8 cellular contexts compared by ENCODE assay signal in the genomic region with DNA sequence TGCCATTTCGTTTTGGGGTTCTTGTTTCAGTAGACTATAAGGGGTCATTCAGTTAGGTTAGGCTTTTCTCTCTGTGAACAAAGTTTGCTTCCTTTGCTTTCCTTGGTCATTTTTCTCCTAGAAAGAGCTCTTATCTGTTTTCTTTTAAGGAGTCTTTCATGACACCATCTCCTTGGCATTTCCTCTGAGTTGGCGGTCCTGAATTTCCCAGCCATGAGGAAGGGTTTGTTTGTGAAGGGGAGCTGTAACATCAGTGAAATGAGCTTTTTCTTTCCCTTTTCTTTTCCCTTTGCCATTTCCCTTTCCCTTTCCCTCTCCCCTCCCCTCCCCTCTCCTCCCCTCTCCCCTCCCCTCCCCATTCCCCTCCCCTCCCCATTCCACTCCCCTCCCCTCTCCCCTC.
DNase-seq lines count a peak whose midpoint lies in the region; ATAC-seq, FAIRE-seq and TF ChIP-seq lines count a peak whose summit lies in the region.
"Had no signal": no experiment of that assay in that cellular context is flagged by ENCODE, and none has a peak within 500 bp of the region (broad histone marks: within the 10 kb centered on the region; RNA-seq: fewer than 3 reads in every experiment).

No MANE protein-coding gene starts in this region.

- H3K4me1 ChIP-seq in right atrium auricular region, result peaks cover 0 to 65% of the 10 kb centered on the region in 2 donors

- no peaks in the 10 kb centered on the region for H3K36me3 ChIP-seq in right atrium auricular region

- H3K4me3 ChIP-seq in right atrium auricular region, result no peak overlapping the region

- no peak for ATAC-seq in GM21367 (IDR thresholded peaks at IDR 0.05; ENCODE audit: unreplicated experiment)

- no peak for FAIRE-seq in urothelium cell line (lab: Jason Lieb, UNC)

- H3K27me3 ChIP-seq in right atrium auricular region, result no peaks in the 10 kb centered on the region

- H3K27ac ChIP-seq in right atrium auricular region, result peak overlapping the region; percentile 14 to 36

- TF ChIP-seq CTCF in right atrium auricular region (IDR thresholded peaks at IDR 0.05), result no peak

- DNase-seq in HK-2 (ENCODE audit: unreplicated experiment) (peak; percentile 49), astrocyte of the hippocampus (ENCODE audit: low read depth, low spot score) (peak; percentile 92), right atrium auricular region (ENCODE audit: low spot score) (peak; percentile 70), urothelium cell line (ENCODE audit: low spot score) (peak; percentile 61), germinal center (ENCODE audit: low spot score) (no peak), NOMO-1 (lab: John Stamatoyannopoulos, UW; ENCODE audit: unreplicated experiment in 2 of 2) (no peak)
- DNase-seq: activated CD4-positive, alpha-beta T cell treated with anti-CD3 and anti-CD28 coated beads, Interleukin-2, amount 50 U/mL, for 4 hours had no signal

- H3K9me3 ChIP-seq in right atrium auricular region, result no peaks in the 10 kb centered on the region

Comparison
In these comparisons a context has a peak if more than half of its experiments do, and no peak if none do; other contexts are left out.
1. DNase-seq: peak in HK-2 (single experiment), astrocyte of the hippocampus (single experiment), right atrium auricular region (single experiment) and urothelium cell line (single experiment); none in germinal center (single experiment) and NOMO-1 (0 of 2).